In the genomic region with DNA sequence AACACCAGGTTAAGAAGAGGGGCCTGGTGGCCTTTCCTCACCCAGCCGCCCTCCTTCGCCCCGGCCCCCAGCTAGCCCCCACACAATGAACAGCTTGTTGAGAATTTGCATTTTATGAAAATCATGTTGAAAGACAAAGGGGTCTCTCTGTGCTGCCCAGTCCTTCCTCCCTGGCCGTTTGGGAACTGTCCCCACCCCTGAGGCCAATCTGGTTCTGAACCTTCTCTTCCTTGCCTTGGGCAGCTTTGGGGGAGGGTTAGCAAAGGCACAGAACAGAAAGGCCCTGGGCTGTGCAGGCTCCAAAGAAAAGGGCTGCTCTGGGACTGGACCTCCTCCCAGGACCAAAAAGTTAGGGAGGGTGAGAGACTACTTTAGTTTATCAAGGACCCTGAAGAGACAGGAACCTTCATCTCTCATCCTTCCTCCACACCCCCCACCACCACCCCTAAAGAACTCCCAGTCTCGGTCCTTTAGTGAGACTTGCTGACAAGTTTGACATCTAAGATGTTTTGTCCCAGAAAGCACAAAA, we compare ENCODE assay signal across 1 cellular context.
TF ChIP-seq lines count a peak whose summit lies in the region.

No MANE protein-coding gene starts in this region.

TF ChIP-seq in endothelial cell of umbilical vein, 7 proteins besides CTCF, POLR2A, EP300 and RAD21 (continued from another document):
- TF ChIP-seq, protein P1, sequence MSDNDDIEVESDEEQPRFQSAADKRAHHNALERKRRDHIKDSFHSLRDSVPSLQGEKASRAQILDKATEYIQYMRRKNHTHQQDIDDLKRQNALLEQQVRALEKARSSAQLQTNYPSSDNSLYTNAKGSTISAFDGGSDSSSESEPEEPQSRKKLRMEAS (IDR thresholded peaks at IDR 0.05; ENCODE audit: insufficient read depth, insufficient read length) = no peak
- TF ChIP-seq POLR2AphosphoS5 (IDR thresholded peaks at IDR 0.05; ENCODE audit: insufficient read depth, low read depth, low read length) = no peak
- TF ChIP-seq GATA2 (IDR thresholded peaks at IDR 0.05; ENCODE audit: insufficient read depth, insufficient read length, low read depth, low read length) = no peak
- no peak for TF ChIP-seq JUN (IDR thresholded peaks at IDR 0.05; ENCODE audit: borderline replicate concordance, insufficient read depth, insufficient read length, low read depth)
